Comparison of ENCODE assay signal across 20 cellular contexts in genomic region chr6:45417461-45417860, GRCh38.
"Had no signal": no experiment of that assay in that cellular context is flagged by ENCODE, and none has a peak within 500 bp of the region (broad histone marks: within the 10 kb centered on the region; RNA-seq: fewer than 3 reads in every experiment).

No MANE protein-coding gene starts in this region.

- H3K27me3 ChIP-seq: ovary had no signal

- H3K4me2 ChIP-seq: neural progenitor cell had no signal

- H3K27ac ChIP-seq: dorsolateral prefrontal cortex, gastrocnemius medialis, neural progenitor cell, ovary, right atrium auricular region, sigmoid colon, stomach, thoracic aorta, transverse colon had no signal

- H3K9ac ChIP-seq: neural progenitor cell had no signal

- DNase-seq: cortex of kidney; dorsolateral prefrontal cortex; effector CD8-positive, alpha-beta T cell; gastrocnemius medialis; islet precursor cell; nucleus accumbens; ovary; sigmoid colon; small intestine; stimulated activated CD4-positive, alpha-beta T cell treated with anti-CD3 and anti-CD28 coated beads, Interleukin-12 subunit alpha, Interleukin-12 subunit beta, amount 100 ng/mL, for 4 hours; stimulated activated naive CD4-positive, alpha-beta T cell; stomach; substantia nigra; transverse colon had no signal

- H3K4me3 ChIP-seq: dorsolateral prefrontal cortex, gastrocnemius medialis, neural progenitor cell, ovary, right atrium auricular region, sigmoid colon, stomach, thoracic aorta, transverse colon had no signal

- ATAC-seq: esophagus mucosa; gastrocnemius medialis; left lobe of liver; natural killer cell treated with Interleukin-12 subunit alpha and Interleukin-12 subunit beta and Interleukin-15 and Interleukin-18, amount 100 ng/mL, for 72 hours had no signal

- H3K9me3 ChIP-seq: gastrocnemius medialis, ovary, right atrium auricular region, sigmoid colon, stomach, thoracic aorta, transverse colon had no signal

- H2AFZ ChIP-seq: neural progenitor cell had no signal

- H3K36me3 ChIP-seq: gastrocnemius medialis, neural progenitor cell, ovary, right atrium auricular region, sigmoid colon, stomach, thoracic aorta, transverse colon had no signal
